7 cellular contexts compared by ENCODE assay signal in the genomic region with DNA sequence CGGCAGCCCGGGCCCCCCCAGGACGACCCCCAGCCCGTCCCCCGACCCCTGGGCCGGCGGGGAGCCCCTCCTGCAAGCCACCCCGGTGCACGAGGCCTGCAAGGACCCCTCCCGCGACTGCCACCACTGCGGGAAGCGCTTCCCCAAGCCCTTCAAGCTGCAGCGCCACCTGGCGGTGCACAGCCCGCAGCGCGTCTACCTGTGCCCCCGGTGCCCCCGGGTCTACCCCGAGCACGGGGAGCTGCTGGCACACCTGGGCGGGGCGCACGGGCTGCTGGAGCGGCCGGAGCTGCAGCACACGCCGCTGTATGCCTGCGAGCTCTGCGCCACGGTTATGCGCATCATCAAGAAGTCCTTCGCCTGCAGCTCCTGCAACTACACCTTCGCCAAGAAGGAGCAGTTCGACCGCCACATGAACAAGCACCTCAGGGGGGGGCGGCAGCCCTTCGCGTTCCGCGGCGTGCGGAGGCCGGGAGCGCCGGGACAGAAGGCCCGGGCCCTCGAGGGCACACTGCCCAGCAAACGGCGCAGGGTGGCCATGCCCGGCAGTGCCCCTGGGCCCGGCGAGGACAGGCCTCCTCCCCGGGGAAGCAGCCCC. TPM values are rescaled to one million over a fixed set of nuclear protein-coding genes. Genes with fewer than 3 reads are reported as not detected.
DNase-seq lines count a peak whose midpoint lies in the region; ATAC-seq, FAIRE-seq and TF ChIP-seq lines count a peak whose summit lies in the region.

No MANE protein-coding gene starts in this region.

- intact Hi-C loops in esophagus muscularis mucosa (cut with DNase I) (loop anchor here (5.0 to 10.0 kb wide), 2 partner anchors 245 to 453 kb away; no protein-coding TSS in a partner anchor), pancreas (cut with DNase I) (loop anchor here in 2 of 3 donors (5.0 to 10.0 kb wide), 2 partner anchors 240 to 243 kb away; no protein-coding TSS in a partner anchor)

- DNase-seq in GM12891 (ENCODE audit: insufficient read length, low spot score) (peak; percentile 92), NCI-H526 (lab: John Stamatoyannopoulos, UW) (peak; percentile 12 to 81), activated T-cell treated with anti-CD3 and anti-CD28 coated beads for 24 hours (ENCODE audit: low read depth) (peak; percentile 50), esophagus muscularis mucosa (ENCODE audit: extremely low spot score) (no peak), pancreas (peak in 3 of 6 donors; percentile 68 to 91 (median 79)), medulla oblongata (ENCODE audit: extremely low spot score) (no peak)

- TF ChIP-seq POLR2A in GM12891 (IDR thresholded peaks at IDR 0.05; ENCODE audit: low read depth, low read length) (no peak), esophagus muscularis mucosa (IDR thresholded peaks at IDR 0.05; ENCODE audit: low read depth) (no peak)

- ATAC-seq in pancreas, result peak; percentile 47 to 70 (median 63)
- no peak for ATAC-seq in GM18867 (IDR thresholded peaks at IDR 0.05; ENCODE audit: unreplicated experiment)

- TF ChIP-seq CTCF in esophagus muscularis mucosa (IDR thresholded peaks at IDR 0.05) (peak in 2 of 3 experiments; percentile 85 to 91), pancreas (IDR thresholded peaks at IDR 0.05) (peak; percentile 87 to 91 (median 87))

- H3K4me3 ChIP-seq in esophagus muscularis mucosa (no peak overlapping the region), pancreas (no peak overlapping the region)

- H3K27me3 ChIP-seq in esophagus muscularis mucosa, result peaks cover 0 to 56% (median 0%) of the 10 kb centered on the region in 4 donors
- H3K27me3 ChIP-seq in pancreas, result no peaks in the 10 kb centered on the region

- TF ChIP-seq EP300 in esophagus muscularis mucosa (IDR thresholded peaks at IDR 0.05), result no peak

- H3K36me3 ChIP-seq in esophagus muscularis mucosa, result no peaks in the 10 kb centered on the region
- no peaks in the 10 kb centered on the region for H3K36me3 ChIP-seq in pancreas

- peaks cover 3 to 8% (median 6%) of the 10 kb centered on the region in 4 donors for H3K4me1 ChIP-seq in esophagus muscularis mucosa
- H3K4me1 ChIP-seq in pancreas, result no peaks in the 10 kb centered on the region

- FAIRE-seq in GM12891 (lab: Jason Lieb, UNC) (no peak), pancreas (lab: Jason Lieb, UNC) (no peak)

- no peaks in the 10 kb centered on the region for H3K9me3 ChIP-seq in esophagus muscularis mucosa
- H3K9me3 ChIP-seq in pancreas, result no peaks in the 10 kb centered on the region

- WGBS in esophagus muscularis mucosa, result 44% methylated on average over 21 of the region's 55 CpGs
- 21 to 31% methylated on average over 24 to 55 of the region's 55 CpGs for WGBS in pancreas, 2 donors

- H3K27ac ChIP-seq in esophagus muscularis mucosa (replicated peaks in 1 of 4) (no peak overlapping the region), pancreas (no peak overlapping the region)

TF ChIP-seq in GM12891, 5 proteins besides CTCF, POLR2A, EP300 and RAD21:
- TF ChIP-seq PAX5 (IDR thresholded peaks at IDR 0.05; ENCODE audit: insufficient read depth, low read length, severe bottlenecking) (no peak), SPI1 (IDR thresholded peaks at IDR 0.05; ENCODE audit: low read depth, low read length) (no peak), POU2F2 (IDR thresholded peaks at IDR 0.05; ENCODE audit: low read depth, low read length) (no peak), TAF1 (IDR thresholded peaks at IDR 0.05; ENCODE audit: low read depth, low read length) (no peak), POLR2AphosphoS5 (IDR thresholded peaks at IDR 0.05; ENCODE audit: low read depth, low read length) (no peak)

RNA-seq across cellular contexts. Expression of a gene that starts 15.6 kb away (rescaled TPM):
- polyA plus RNA-seq in GM12891 (2012; ENCODE audit: low read depth, missing spikeins), result 0.87 TPM
- 1 to 10 TPM in 2 of 4 donors, under 1 TPM in 2; 0.42 to 1.4 (median 1.0) TPM for total RNA-seq in esophagus muscularis mucosa
- 10 to 100 TPM; 14.2 to 20.4 (median 19.3) TPM for total RNA-seq in pancreas
- 10 to 100 TPM in 1 of 2 donors, 1 to 10 TPM in 1; 3.6 to 22.5 TPM for polyA plus RNA-seq in pancreas

RNA-seq across cellular contexts. Expression of a gene that starts 54.7 kb away (rescaled TPM):
- polyA plus RNA-seq in GM12891 (2012; ENCODE audit: low read depth, missing spikeins), result 0.26 TPM
- total RNA-seq in esophagus muscularis mucosa (1 to 10 TPM; 1.2 to 3.7 (median 2.2) TPM), pancreas (1 to 10 TPM in 1 of 6 donors, under 1 TPM in 5; 0.20 to 2.0 (median 0.39) TPM)
- under 1 TPM; 0.14 to 0.34 TPM for polyA plus RNA-seq in pancreas

Comparison
In these comparisons a context has a peak if more than half of its experiments do, and no peak if none do; other contexts are left out.
1. DNase-seq: peak in GM12891 (single experiment), NCI-H526 (2 of 2) and activated T-cell treated with anti-CD3 and anti-CD28 coated beads for 24 hours (single experiment); none in esophagus muscularis mucosa (single experiment) and medulla oblongata (single experiment).
2. RNA of a gene that starts 15.6 kb away (total RNA-seq): 14.2 to 20.4 TPM in pancreas; 0.42 to 1.4 TPM in esophagus muscularis mucosa; every median in the first group is over 4 times any median in the second.